In the genomic region with DNA sequence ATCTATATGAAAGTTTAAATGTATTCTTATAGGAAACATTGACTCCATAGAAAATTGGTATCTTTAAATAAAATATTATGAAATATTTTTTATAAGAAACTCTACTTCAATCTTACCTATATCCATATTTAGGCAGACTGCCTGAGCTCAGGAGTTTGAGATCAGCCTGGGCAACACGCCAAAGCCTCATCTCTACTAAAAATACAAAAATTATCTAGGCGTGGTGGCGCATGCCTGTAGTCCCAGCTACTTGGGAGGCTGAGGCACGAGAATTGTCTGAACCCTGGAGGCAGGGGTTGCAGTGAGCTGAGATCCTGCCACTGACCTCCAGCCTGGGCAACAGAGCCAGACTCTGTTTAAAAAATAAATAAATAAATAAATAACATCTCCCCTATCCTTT, we compare ENCODE assay signal across 9 cellular contexts. TPM values are rescaled to one million over a fixed set of nuclear protein-coding genes. Genes with fewer than 3 reads are reported as not detected.
"Had no signal": no experiment of that assay in that cellular context is flagged by ENCODE, and none has a peak within 500 bp of the region (broad histone marks: within the 10 kb centered on the region; RNA-seq: fewer than 3 reads in every experiment).

No MANE protein-coding gene starts in this region.

- H3K27ac ChIP-seq: HL-60 had no signal

- ATAC-seq: HepG2, K562 had no signal

- H3K4me3 ChIP-seq: K562 had no signal

- DNase-seq: IMR-90, KBM-7, KG1 had no signal

RNA-seq across cellular contexts. Expression of gene PABPC4L, which starts 47.5 kb away (rescaled TPM):
- total RNA-seq: HepG2, HT-29, HT1080 had no signal
- polyA plus RNA-seq: HepG2, IgD-negative memory B cell had no signal
